ENCODE assay signal across 18 cellular contexts in genomic region chr2:171080607-171081006, GRCh38.
DNase-seq lines count a peak whose midpoint lies in the region; ATAC-seq, FAIRE-seq and TF ChIP-seq lines count a peak whose summit lies in the region.
"Had no signal": no experiment of that assay in that cellular context is flagged by ENCODE, and none has a peak within 500 bp of the region (broad histone marks: within the 10 kb centered on the region; RNA-seq: fewer than 3 reads in every experiment).

No MANE protein-coding gene starts in this region.

- no peak overlapping the region for H3K4me3 ChIP-seq in CD4-positive, CD25-positive, alpha-beta regulatory T cell (ENCODE audit: low read depth, low read length)
- H3K4me3 ChIP-seq in CD8-positive, alpha-beta T cell (ENCODE audit: low read depth, low read length), result no peak overlapping the region
- H3K4me3 ChIP-seq in K562, result no peak overlapping the region
- H3K4me3 ChIP-seq: BLaER1 treated with 17β-estradiol and CSF1 and Interleukin-3, amounts not matched to agents 10 nM and 100 nM; GM23338 had no signal

- no peak for TF ChIP-seq EP300 in K562 (IDR thresholded peaks at IDR 0.05; ENCODE audit: low read length)

- H3K27me3 Mint-ChIP-seq in activated naive CD4-positive, alpha-beta T cell treated with anti-CD3 and anti-CD28 coated beads, Interleukin-2, amount 50 U/mL, for 24 hours, result no peaks in the 10 kb centered on the region
- H3K27me3 Mint-ChIP-seq in CD4-positive, CD25-positive, alpha-beta regulatory T cell, result no peaks in the 10 kb centered on the region
- H3K27me3 Mint-ChIP-seq in CD8-positive, alpha-beta T cell (ENCODE audit: low read depth), result no peaks in the 10 kb centered on the region
- no peaks in the 10 kb centered on the region for H3K27me3 Mint-ChIP-seq in natural killer cell treated with Interleukin-12 subunit alpha and Interleukin-12 subunit beta and Interleukin-15 and Interleukin-18, amount 100 ng/mL, for 72 hours
- H3K27me3 Mint-ChIP-seq: B cell had no signal

- no peak overlapping the region for H3K9ac ChIP-seq in K562 (ENCODE audit: insufficient read depth in 1 of 2, low read depth in 2 of 2, low read length in 2 of 2)
- H3K9ac ChIP-seq: BLaER1 treated with 17β-estradiol and CSF1 and Interleukin-3, amounts not matched to agents 10 nM and 100 nM had no signal

- ATAC-seq in CD4-positive, CD25-positive, alpha-beta regulatory T cell (ENCODE audit: low read depth in 2 of 2), result no peak
- no peak for ATAC-seq in CD8-positive, alpha-beta T cell
- ATAC-seq in K562, result no peak
- ATAC-seq in natural killer cell treated with Interleukin-12 subunit alpha and Interleukin-12 subunit beta and Interleukin-15 and Interleukin-18, amount 100 ng/mL, for 72 hours, result no peak
- no peak for ATAC-seq in HG03135 (IDR thresholded peaks at IDR 0.05; ENCODE audit: unreplicated experiment)
- ATAC-seq: GM23338 had no signal

- intact Hi-C loops in CD8-positive, alpha-beta T cell (cut with DNase I, micrococcal nuclease), result loop anchor here in 1 of 2 experiments (5.0 kb wide), 1 partner anchor 352 kb away; the partner anchor contains the start of genes DCAF17 and METTL8
- intact Hi-C loops in K562 (cut with micrococcal nuclease), result loop anchor here (10.0 kb wide), 1 partner anchor 334 kb away; no protein-coding TSS in a partner anchor

- no peak overlapping the region for H2AFZ ChIP-seq in K562 (ENCODE audit: low read depth, low read length)
- H2AFZ ChIP-seq: GM23338 had no signal

- TF ChIP-seq RAD21 in K562 (CRISPR knock-in tag; conservative IDR thresholded peaks at IDR 0.05 in 1 of 2, IDR thresholded peaks at IDR 0.05 in 1 of 2), result no peak

- POLR2A ChIA-PET in CD8-positive, alpha-beta T cell (lab: Charles Lee), result no interaction called here
- POLR2A ChIA-PET in K562 (lab: Yijun Ruan, JAX), result no interaction called here

- H3K9me3 Mint-ChIP-seq in activated naive CD4-positive, alpha-beta T cell treated with anti-CD3 and anti-CD28 coated beads, Interleukin-2, amount 50 U/mL, for 24 hours, result peaks cover 5% of the 10 kb centered on the region
- peaks cover 0 to 3% (median 0%) of the 10 kb centered on the region in 7 donors for H3K9me3 Mint-ChIP-seq in CD4-positive, CD25-positive, alpha-beta regulatory T cell
- H3K9me3 Mint-ChIP-seq in CD8-positive, alpha-beta T cell, result peaks cover 2% of the 10 kb centered on the region
- no peaks in the 10 kb centered on the region for H3K9me3 Mint-ChIP-seq in natural killer cell treated with Interleukin-12 subunit alpha and Interleukin-12 subunit beta and Interleukin-15 and Interleukin-18, amount 100 ng/mL, for 72 hours
- H3K9me3 Mint-ChIP-seq: GM23338, HFFc6 had no signal

- peaks cover 39% of the 10 kb centered on the region for H3K4me1 ChIP-seq in CD4-positive, CD25-positive, alpha-beta regulatory T cell (ENCODE audit: control insufficient read depth, insufficient read depth, low read length, poor library complexity, severe bottlenecking)
- H3K4me1 ChIP-seq in CD8-positive, alpha-beta T cell (ENCODE audit: insufficient read depth, low read length), result peaks cover 39% of the 10 kb centered on the region
- H3K4me1 ChIP-seq in K562 (replicated peaks in 1 of 2; ENCODE audit: control insufficient read depth in 2 of 2, insufficient read depth in 2 of 2, low read length in 2 of 2), result peaks cover 0 to 17% of the 10 kb centered on the region in 2 experiments; a peak in 2 of 5 replicates
- H3K4me1 ChIP-seq: BLaER1 treated with 17β-estradiol and CSF1 and Interleukin-3, amounts not matched to agents 10 nM and 100 nM had no signal

- no peaks in the 10 kb centered on the region for H3K9me1 ChIP-seq in K562 (ENCODE audit: control insufficient read depth, insufficient read depth, low read length)

- no peak overlapping the region for H3K4me2 ChIP-seq in K562 (ENCODE audit: insufficient read depth, low read length)
- H3K4me2 ChIP-seq: BLaER1 treated with 17β-estradiol and CSF1 and Interleukin-3, amounts not matched to agents 10 nM and 100 nM; GM23338 had no signal

- WGBS in K562 (ENCODE audit: insufficient coverage, low coverage, missing lambda C conversion rate), result 95% methylated on average over 6 of the region's 6 CpGs

- no peak for DNase-seq in activated naive CD4-positive, alpha-beta T cell treated with Interleukin-2 at 50 U/mL for 16 hours
- no peak for DNase-seq in CD4-positive, CD25-positive, alpha-beta regulatory T cell
- no peak for DNase-seq in CD8-positive, alpha-beta T cell
- DNase-seq in K562 (ENCODE audit: extremely low read depth in 1 of 4, low spot score in 3 of 4), result no peak
- no peak for DNase-seq in natural killer cell treated with Interleukin-12 subunit alpha and Interleukin-12 subunit beta and Interleukin-15 and Interleukin-18, amount 100 ng/mL, for 72 hours (ENCODE audit: low spot score)
- DNase-seq: DMS153, DMS79, GDM1, HCEC 1CT, HFFc6 had no signal

- CTCF ChIA-PET in CD8-positive, alpha-beta T cell (lab: Charles Lee), result interaction anchor here (1.4 kb wide), 1 partner anchor 335 kb away, joined by 5 read pairs; no protein-coding TSS in a partner anchor
- CTCF ChIA-PET in K562 (lab: Yijun Ruan, JAX; ENCODE audit: low intra/inter-chr PET ratio), result no interaction called here

- no peaks in the 10 kb centered on the region; the same call in 1 of the 2 replicates for H4K20me1 ChIP-seq in K562 (replicated peaks; ENCODE audit: control insufficient read depth, insufficient read depth, low read length)

- no peak for TF ChIP-seq CTCF in CD8-positive, alpha-beta T cell (IDR thresholded peaks at IDR 0.05)
- no peak for TF ChIP-seq CTCF in K562 (IDR thresholded peaks at IDR 0.05 in 2 of 3, conservative IDR thresholded peaks at IDR 0.05 in 1 of 3; ENCODE audit: insufficient read depth in 2 of 3, low read depth in 1 of 3, low read length in 3 of 3)

- BruUV-seq in K562 (replicated peaks; lab: Mats Ljungman, UMichigan), result no TSS peak

- H3K4me1 Mint-ChIP-seq in activated naive CD4-positive, alpha-beta T cell treated with anti-CD3 and anti-CD28 coated beads, Interleukin-2, amount 50 U/mL, for 24 hours, result peaks cover 82% of the 10 kb centered on the region
- peaks cover 52 to 78% (median 55%) of the 10 kb centered on the region in 4 donors for H3K4me1 Mint-ChIP-seq in CD4-positive, CD25-positive, alpha-beta regulatory T cell
- peaks cover 57% of the 10 kb centered on the region for H3K4me1 Mint-ChIP-seq in CD8-positive, alpha-beta T cell (ENCODE audit: low read depth)
- peaks cover 23% of the 10 kb centered on the region in 2 donors for H3K4me1 Mint-ChIP-seq in natural killer cell treated with Interleukin-12 subunit alpha and Interleukin-12 subunit beta and Interleukin-15 and Interleukin-18, amount 100 ng/mL, for 72 hours (ENCODE audit: low read depth in 2 of 2)

- H3K9me3 ChIP-seq in CD4-positive, CD25-positive, alpha-beta regulatory T cell (ENCODE audit: control insufficient read depth in 2 of 2, low read length in 2 of 2), result no peaks in the 10 kb centered on the region
- no peaks in the 10 kb centered on the region for H3K9me3 ChIP-seq in CD8-positive, alpha-beta T cell (ENCODE audit: low read length)
- H3K9me3 ChIP-seq in K562 (replicated peaks; ENCODE audit: control insufficient read depth, insufficient read depth, low read depth, low read length), result no peaks in the 10 kb centered on the region
- H3K9me3 ChIP-seq: BLaER1 treated with 17β-estradiol and CSF1 and Interleukin-3, amounts not matched to agents 10 nM and 100 nM had no signal

- no peak overlapping the region for H3K27ac ChIP-seq in CD4-positive, CD25-positive, alpha-beta regulatory T cell (ENCODE audit: insufficient read depth, low read length, poor library complexity, severe bottlenecking)
- no peak overlapping the region for H3K27ac ChIP-seq in CD8-positive, alpha-beta T cell (ENCODE audit: low read depth, low read length)
- no peak overlapping the region for H3K27ac ChIP-seq in K562 (ENCODE audit: extremely low read depth, low read depth, low read length)
- H3K27ac ChIP-seq: BLaER1 treated with 17β-estradiol and CSF1 and Interleukin-3, amounts not matched to agents 10 nM and 100 nM had no signal

- in situ Hi-C loops in K562 (cut with MboI), result no loop called here

- no peak for TF ChIP-seq POLR2A in K562 (conservative IDR thresholded peaks at IDR 0.05)

- H3K27ac Mint-ChIP-seq in activated naive CD4-positive, alpha-beta T cell treated with anti-CD3 and anti-CD28 coated beads, Interleukin-2, amount 50 U/mL, for 24 hours, result peak overlapping the region; percentile 66
- H3K27ac Mint-ChIP-seq in CD4-positive, CD25-positive, alpha-beta regulatory T cell, result peak overlapping the region in 2 of 3 donors; percentile 51 to 91
- H3K27ac Mint-ChIP-seq in CD8-positive, alpha-beta T cell, result peak overlapping the region; percentile 9
- H3K27ac Mint-ChIP-seq in natural killer cell treated with Interleukin-12 subunit alpha and Interleukin-12 subunit beta and Interleukin-15 and Interleukin-18, amount 100 ng/mL, for 72 hours, result no peak overlapping the region
- H3K27ac Mint-ChIP-seq: B cell, GM23338, HFFc6 had no signal

- H3K36me3 Mint-ChIP-seq in activated naive CD4-positive, alpha-beta T cell treated with anti-CD3 and anti-CD28 coated beads, Interleukin-2, amount 50 U/mL, for 24 hours, result peaks cover 17% of the 10 kb centered on the region
- peaks cover 39% of the 10 kb centered on the region for H3K36me3 Mint-ChIP-seq in CD4-positive, CD25-positive, alpha-beta regulatory T cell
- peaks cover 44% of the 10 kb centered on the region for H3K36me3 Mint-ChIP-seq in CD8-positive, alpha-beta T cell
- peaks cover 12% of the 10 kb centered on the region for H3K36me3 Mint-ChIP-seq in natural killer cell treated with Interleukin-12 subunit alpha and Interleukin-12 subunit beta and Interleukin-15 and Interleukin-18, amount 100 ng/mL, for 72 hours

- H3K27me3 ChIP-seq in CD4-positive, CD25-positive, alpha-beta regulatory T cell (ENCODE audit: control insufficient read depth, insufficient read depth, low read length), result no peaks in the 10 kb centered on the region
- no peaks in the 10 kb centered on the region for H3K27me3 ChIP-seq in CD8-positive, alpha-beta T cell (ENCODE audit: insufficient read depth, low read length)
- no peaks in the 10 kb centered on the region for H3K27me3 ChIP-seq in K562 (ENCODE audit: control insufficient read depth in 2 of 2, insufficient read depth in 2 of 2, low read length in 2 of 2)
- H3K27me3 ChIP-seq: BLaER1 treated with 17β-estradiol and CSF1 and Interleukin-3, amounts not matched to agents 10 nM and 100 nM had no signal

- no peak overlapping the region for H3K4me3 Mint-ChIP-seq in activated naive CD4-positive, alpha-beta T cell treated with anti-CD3 and anti-CD28 coated beads, Interleukin-2, amount 50 U/mL, for 24 hours
- H3K4me3 Mint-ChIP-seq in CD4-positive, CD25-positive, alpha-beta regulatory T cell, result no peak overlapping the region
- H3K4me3 Mint-ChIP-seq in CD8-positive, alpha-beta T cell, result no peak overlapping the region
- H3K4me3 Mint-ChIP-seq in natural killer cell treated with Interleukin-12 subunit alpha and Interleukin-12 subunit beta and Interleukin-15 and Interleukin-18, amount 100 ng/mL, for 72 hours, result no peak overlapping the region
- H3K4me3 Mint-ChIP-seq: B cell, GM23338, HFFc6 had no signal

- FAIRE-seq in K562 (lab: Jason Lieb, UNC), result no peak
- FAIRE-seq: GM12892, GM18507, H54 had no signal

- peaks cover 29% of the 10 kb centered on the region for H3K36me3 ChIP-seq in CD4-positive, CD25-positive, alpha-beta regulatory T cell (ENCODE audit: control insufficient read depth, insufficient read depth, low read length)
- peaks cover 4% of the 10 kb centered on the region for H3K36me3 ChIP-seq in CD8-positive, alpha-beta T cell (ENCODE audit: insufficient read depth, low read length)
- H3K36me3 ChIP-seq in K562 (ENCODE audit: control insufficient read depth, insufficient read depth, low read length), result peaks cover 43% of the 10 kb centered on the region

- peaks cover 71% of the 10 kb centered on the region for H3K79me2 ChIP-seq in K562 (ENCODE audit: control insufficient read depth, insufficient read depth, low read length)

Comparison
In these comparisons a context has a peak if more than half of its experiments do, and no peak if none do; other contexts are left out.
1. H3K27ac Mint-ChIP-seq: peak in activated naive CD4-positive, alpha-beta T cell treated with anti-CD3 and anti-CD28 coated beads, Interleukin-2, amount 50 U/mL, for 24 hours (single experiment), CD4-positive, CD25-positive, alpha-beta regulatory T cell (2 of 3) and CD8-positive, alpha-beta T cell (single experiment); none in natural killer cell treated with Interleukin-12 subunit alpha and Interleukin-12 subunit beta and Interleukin-15 and Interleukin-18, amount 100 ng/mL, for 72 hours (0 of 2).